Comparison of ENCODE assay signal across 8 cellular contexts in the genomic region with DNA sequence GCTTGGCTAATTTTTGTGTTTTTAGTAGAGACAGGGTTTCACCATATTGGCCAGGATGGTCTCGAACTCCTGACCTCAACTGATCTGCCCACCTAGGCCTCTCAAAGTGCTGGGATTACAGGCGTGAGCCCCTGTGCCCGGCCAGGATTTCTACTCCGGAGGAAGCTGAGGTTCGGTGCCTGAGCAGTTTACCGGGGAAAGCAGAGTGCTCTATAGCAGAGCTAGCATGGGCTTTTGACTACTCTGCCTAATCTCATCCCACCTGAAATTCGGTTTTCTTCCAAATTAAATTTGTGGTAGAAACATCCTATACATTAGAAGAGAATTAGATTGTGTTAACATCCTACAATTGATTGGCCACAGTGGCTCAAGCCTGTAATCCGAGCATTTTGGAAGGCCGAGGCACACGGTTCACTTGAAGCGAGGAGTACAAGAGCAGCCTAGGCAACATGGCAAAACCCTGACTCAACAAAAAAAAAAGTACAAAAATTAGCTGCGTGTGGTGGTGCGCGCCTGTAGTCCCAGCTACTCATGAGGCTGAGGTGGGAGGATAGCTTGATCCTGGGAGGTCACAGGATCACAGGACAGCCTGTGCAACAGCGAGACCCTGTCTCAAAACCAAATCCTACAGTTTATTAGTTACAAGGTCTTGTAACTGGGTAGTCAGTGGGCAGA. TPM values are rescaled to one million over a fixed set of nuclear protein-coding genes. Genes with fewer than 3 reads are reported as not detected.
A peak's percentile ranks its signal among the peaks of the same experiment; 100 is the strongest.
DNase-seq lines count a peak whose midpoint lies in the region; ATAC-seq and TF ChIP-seq lines count a peak whose summit lies in the region.

No MANE protein-coding gene starts in this region.

- peak overlapping the region; percentile 89 for H3K4me3 Mint-ChIP-seq in dendritic cell treated with granulocyte-macrophage colony-stimulating factor and Interleukin-4, amounts not matched to agents 40 ng/mL and 50 ng/mL, for 4 days
- H3K4me3 Mint-ChIP-seq in natural killer cell = peak overlapping the region; percentile 95

- H3K4me1 ChIP-seq in BLaER1 = peaks cover 34% of the 10 kb centered on the region
- H3K4me1 ChIP-seq in MM.1S (ENCODE audit: low read length) = peaks cover 3% of the 10 kb centered on the region; the same call in 1 of the 2 replicates

- DNase-seq in MM.1S (no peak), natural killer cell (no peak), NCI-H2107 treated with DMSO at 0.1 percent for 48 hours (lab: John Stamatoyannopoulos, UW; ENCODE audit: unreplicated experiment) (no peak), GM19238 (ENCODE audit: insufficient read length, low spot score) (no peak), mucosa of gallbladder (ENCODE audit: low spot score) (no peak)
- no peak for DNase-seq in effector CD4-positive, alpha-beta T cell

- no peak for ATAC-seq in natural killer cell

- H3K36me3 ChIP-seq in BLaER1 (peaks cover 55% of the 10 kb centered on the region), MM.1S (replicated peaks; ENCODE audit: insufficient read depth, low read length) (peaks cover 23% of the 10 kb centered on the region)

- H4K20me1 ChIP-seq in BLaER1 = peaks cover 55% of the 10 kb centered on the region
- H4K20me1 ChIP-seq in MM.1S (ENCODE audit: insufficient read depth, low read length) = peaks cover 23% of the 10 kb centered on the region

- peaks cover 31% of the 10 kb centered on the region for H3K79me2 ChIP-seq in MM.1S (ENCODE audit: low read length)

- peak overlapping the region; percentile 95 for H3K27ac Mint-ChIP-seq in dendritic cell treated with granulocyte-macrophage colony-stimulating factor and Interleukin-4, amounts not matched to agents 40 ng/mL and 50 ng/mL, for 4 days
- H3K27ac Mint-ChIP-seq in natural killer cell = peak overlapping the region; percentile 92 to 98

- H3K4me1 Mint-ChIP-seq in dendritic cell treated with granulocyte-macrophage colony-stimulating factor and Interleukin-4, amounts not matched to agents 40 ng/mL and 50 ng/mL, for 4 days (ENCODE audit: low read depth) = peaks cover 19% of the 10 kb centered on the region
- H3K4me1 Mint-ChIP-seq in natural killer cell = peaks cover 31 to 37% of the 10 kb centered on the region in 2 donors

- peaks cover 64% of the 10 kb centered on the region for H3K36me3 Mint-ChIP-seq in dendritic cell treated with granulocyte-macrophage colony-stimulating factor and Interleukin-4, amounts not matched to agents 40 ng/mL and 50 ng/mL, for 4 days (ENCODE audit: low read depth)
- peaks cover 8% of the 10 kb centered on the region for H3K36me3 Mint-ChIP-seq in natural killer cell

- no peaks in the 10 kb centered on the region for H3K9me2 ChIP-seq in MM.1S (replicated peaks; ENCODE audit: insufficient read depth, low read length)

- H3F3A ChIP-seq in MM.1S (ENCODE audit: insufficient read depth, low read length) = peaks cover 62% of the 10 kb centered on the region

- no peaks in the 10 kb centered on the region for H3K9me3 Mint-ChIP-seq in dendritic cell treated with granulocyte-macrophage colony-stimulating factor and Interleukin-4, amounts not matched to agents 40 ng/mL and 50 ng/mL, for 4 days
- H3K9me3 Mint-ChIP-seq in natural killer cell = no peaks in the 10 kb centered on the region

- H3K4me3 ChIP-seq in BLaER1 (peak overlapping the region; percentile 99), MM.1S (ENCODE audit: low read length) (peak overlapping the region; percentile 97)

- no peak for TF ChIP-seq CTCF in MM.1S (IDR thresholded peaks at IDR 0.05; ENCODE audit: low read length)
- TF ChIP-seq CTCF in natural killer cell (IDR thresholded peaks at IDR 0.05) = no peak

- H3K4me2 ChIP-seq in BLaER1 (peak overlapping the region; percentile 95), MM.1S (ENCODE audit: low read depth, low read length) (peak overlapping the region; percentile 76)

- no peaks in the 10 kb centered on the region for H3K27me3 Mint-ChIP-seq in dendritic cell treated with granulocyte-macrophage colony-stimulating factor and Interleukin-4, amounts not matched to agents 40 ng/mL and 50 ng/mL, for 4 days
- H3K27me3 Mint-ChIP-seq in natural killer cell (ENCODE audit: low read depth in 2 of 2) = no peaks in the 10 kb centered on the region

- no peaks in the 10 kb centered on the region for H3K9me3 ChIP-seq in BLaER1
- no peaks in the 10 kb centered on the region for H3K9me3 ChIP-seq in MM.1S (replicated peaks; ENCODE audit: insufficient read depth, low read length)

- no peaks in the 10 kb centered on the region for H3K27me3 ChIP-seq in BLaER1
- H3K27me3 ChIP-seq in MM.1S (replicated peaks; ENCODE audit: insufficient read depth, low read length) = no peaks in the 10 kb centered on the region

- H3K27ac ChIP-seq in BLaER1 (peak overlapping the region; percentile 100), MM.1S (ENCODE audit: low read length) (peak overlapping the region; percentile 68; the same call in 1 of the 2 replicates)

- no peak overlapping the region for H2AFZ ChIP-seq in MM.1S (ENCODE audit: low read length)

- H3K9ac ChIP-seq in BLaER1 (peak overlapping the region; percentile 100), MM.1S (ENCODE audit: low read length) (peak overlapping the region; percentile 98)

- intact Hi-C loops in dendritic cell treated with granulocyte-macrophage colony-stimulating factor and Interleukin-4, amounts not matched to agents 40 ng/mL and 50 ng/mL, for 4 days (cut with micrococcal nuclease) = no loop called here
- intact Hi-C loops in natural killer cell (cut with micrococcal nuclease) = loop anchor here (5.0 kb wide), 1 partner anchor 388 kb away; a partner anchor contains a TSS

RNA-seq across cellular contexts. Expression of a gene that starts 1.6 kb away (rescaled TPM):
- total RNA-seq in natural killer cell (1,000 to 10,000 TPM; 1,881 to 2,284 (median 2,283) TPM), mucosa of gallbladder (2,400 TPM)

RNA-seq across cellular contexts. Expression of a gene that starts 7.2 kb away (rescaled TPM):
- total RNA-seq in natural killer cell (1,000 to 10,000 TPM; 1,427 to 1,714 (median 1,549) TPM), mucosa of gallbladder (1,395 TPM)

RNA-seq across cellular contexts. Expression of a gene that starts 15.0 kb away (rescaled TPM):
- total RNA-seq in natural killer cell = 10 to 100 TPM; 44.7 to 65.7 (median 64.8) TPM
- total RNA-seq in mucosa of gallbladder = 10.2 TPM

RNA-seq across cellular contexts. Expression of a gene that starts 23.5 kb away (rescaled TPM):
- 10 to 100 TPM; 13.5 to 39.2 (median 19.9) TPM for total RNA-seq in natural killer cell
- 320 TPM for total RNA-seq in mucosa of gallbladder

RNA-seq across cellular contexts. Expression of a gene that starts 36.0 kb away (rescaled TPM):
- total RNA-seq in natural killer cell (10 to 100 TPM; 39.9 to 43.2 (median 41.4) TPM), mucosa of gallbladder (45.3 TPM)
